ENCODE assay signal across 1 cellular context in genomic region chr2:203659650-203660049, GRCh38.
TF ChIP-seq lines count a peak whose summit lies in the region.

No MANE protein-coding gene starts in this region.

TF ChIP-seq in H1, 55 proteins besides CTCF, POLR2A, EP300 and RAD21 (continued from another document):
- no peak for TF ChIP-seq CHD7 (IDR thresholded peaks at IDR 0.05; ENCODE audit: insufficient replicate concordance, low read length)
- no peak for TF ChIP-seq KDM5A (IDR thresholded peaks at IDR 0.05; ENCODE audit: low read length)
- TF ChIP-seq TAF1 (IDR thresholded peaks at IDR 0.05; ENCODE audit: low read depth, low read length), result no peak
- no peak for TF ChIP-seq TEAD4 (IDR thresholded peaks at IDR 0.05; ENCODE audit: low read depth, low read length)
- TF ChIP-seq SUZ12 (IDR thresholded peaks at IDR 0.05; ENCODE audit: low read length), result no peak
- no peak for TF ChIP-seq SRF (IDR thresholded peaks at IDR 0.05; ENCODE audit: low read depth, low read length)
- TF ChIP-seq SP1 (IDR thresholded peaks at IDR 0.05; ENCODE audit: low read depth, low read length), result no peak
- TF ChIP-seq SAP30 (IDR thresholded peaks at IDR 0.05; ENCODE audit: insufficient read depth, insufficient replicate concordance, low read length), result no peak
TF ChIP-seq in H1: peak in this region for 0.
